Comparison of ENCODE assay signal across 9 cellular contexts in the genomic region with DNA sequence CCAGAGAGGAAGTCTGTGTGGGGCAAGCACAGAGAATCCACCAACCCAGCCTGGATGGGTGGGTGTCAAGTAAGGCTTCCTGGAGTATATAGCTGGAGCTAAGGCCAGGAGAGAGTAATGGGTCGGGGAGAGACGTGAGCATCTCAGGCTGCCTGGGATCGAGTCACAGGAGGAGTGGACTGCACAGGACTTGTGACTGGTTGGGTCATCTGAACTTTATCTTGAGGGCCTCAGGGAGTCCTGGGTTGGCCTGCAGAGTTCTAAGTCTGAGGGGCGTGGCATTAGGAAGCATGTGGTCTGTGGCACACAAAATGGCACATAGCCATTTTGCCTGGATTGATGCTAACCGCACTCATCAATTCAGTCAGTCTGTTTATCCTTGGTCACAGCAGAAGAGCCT. TPM values are rescaled to one million over a fixed set of nuclear protein-coding genes. Genes with fewer than 3 reads are reported as not detected.
DNase-seq lines count a peak whose midpoint lies in the region; ATAC-seq and TF ChIP-seq lines count a peak whose summit lies in the region.
"Had no signal": no experiment of that assay in that cellular context is flagged by ENCODE, and none has a peak within 500 bp of the region (broad histone marks: within the 10 kb centered on the region; RNA-seq: fewer than 3 reads in every experiment).

No MANE protein-coding gene starts in this region.

- peak overlapping the region; percentile 99 for H3K4me3 Mint-ChIP-seq in CD4-positive, alpha-beta T cell
- peak overlapping the region; percentile 100 for H3K4me3 Mint-ChIP-seq in neural crest cell

- no peaks in the 10 kb centered on the region for H3K27me3 ChIP-seq in CD4-positive, alpha-beta T cell (ENCODE audit: control insufficient read depth, insufficient read depth, low read length)
- H3K27me3 ChIP-seq in Karpas-422 (ENCODE audit: low read length), result no peaks in the 10 kb centered on the region

- no peak for DNase-seq in CD4-positive, alpha-beta T cell
- no peak for DNase-seq in Karpas-422
- no peak for DNase-seq in neural crest cell (ENCODE audit: low read depth, low spot score)
- no peak for DNase-seq in NCI-H2081 treated with DMSO at 0.1 percent for 48 hours (lab: John Stamatoyannopoulos, UW)
- no peak for DNase-seq in stimulated activated CD8-positive, alpha-beta memory T cell treated with anti-CD3 and anti-CD28 coated beads, Interleukin-4, amount 100 ng/mL, for 48 hours
- DNase-seq: NCI-H510A had no signal

- H3K9me2 ChIP-seq in Karpas-422 (replicated peaks; ENCODE audit: insufficient read depth, low read length), result no peaks in the 10 kb centered on the region

- peak overlapping the region; percentile 84 for H3K9ac ChIP-seq in Karpas-422 (ENCODE audit: low read length)

- peaks cover 29% of the 10 kb centered on the region for H3K4me1 ChIP-seq in Karpas-422 (ENCODE audit: low read length)

- no peak for TF ChIP-seq CTCF in CD4-positive, alpha-beta T cell (IDR thresholded peaks at IDR 0.05)
- TF ChIP-seq CTCF in neural crest cell (conservative IDR thresholded peaks at IDR 0.05), result no peak

- intact Hi-C loops in CD4-positive, alpha-beta T cell (cut with DNase I, micrococcal nuclease), result loop anchor here in 1 of 2 experiments (10.0 kb wide), 1 partner anchor 198 kb away; a partner anchor contains a TSS

- no peak overlapping the region for H3K27ac Mint-ChIP-seq in CD4-positive, alpha-beta T cell
- H3K27ac Mint-ChIP-seq in neural crest cell (ENCODE audit: unreplicated experiment), result no peak overlapping the region

- CTCF ChIA-PET in CD4-positive, alpha-beta T cell (lab: Charles Lee), result no interaction called here

- no peaks in the 10 kb centered on the region for H3K9me3 ChIP-seq in CD4-positive, alpha-beta T cell (ENCODE audit: control insufficient read depth, low read length)
- no peaks in the 10 kb centered on the region for H3K9me3 ChIP-seq in Karpas-422 (ENCODE audit: low read length)

- POLR2A ChIA-PET in CD4-positive, alpha-beta T cell (lab: Charles Lee), result interaction anchor here (1.7 to 2.5 kb wide), 3 partner anchors 11 to 17 kb away, joined by 5 to 13 read pairs (median 5); a partner anchor contains a TSS

- no peaks in the 10 kb centered on the region for H3K27me3 Mint-ChIP-seq in CD4-positive, alpha-beta T cell
- H3K27me3 Mint-ChIP-seq in neural crest cell (ENCODE audit: low read depth), result no peaks in the 10 kb centered on the region

- H3K36me3 Mint-ChIP-seq in CD4-positive, alpha-beta T cell (ENCODE audit: low read depth), result peaks cover 19% of the 10 kb centered on the region
- no peaks in the 10 kb centered on the region for H3K36me3 Mint-ChIP-seq in neural crest cell (ENCODE audit: low read depth)

- peaks cover 22% of the 10 kb centered on the region for H3K79me2 ChIP-seq in Karpas-422 (ENCODE audit: low read length)

- no peak overlapping the region for H3K27ac ChIP-seq in CD4-positive, alpha-beta T cell (ENCODE audit: low read depth, low read length)
- H3K27ac ChIP-seq in Karpas-422 (ENCODE audit: low read length), result no peak overlapping the region
- H3K27ac ChIP-seq in cingulate gyrus (ENCODE audit: low read depth, low read length), result peak overlapping the region; percentile 49

- H3K4me2 ChIP-seq in Karpas-422 (ENCODE audit: low read depth, low read length, poor library complexity, severe bottlenecking), result peak overlapping the region; percentile 93

- no peak for ATAC-seq in CD4-positive, alpha-beta T cell (ENCODE audit: poor library complexity)
- no peak for ATAC-seq in GM19452 (IDR thresholded peaks at IDR 0.05; ENCODE audit: unreplicated experiment)
- no peak for ATAC-seq in GM18517 (IDR thresholded peaks at IDR 0.05; ENCODE audit: unreplicated experiment)

- no peaks in the 10 kb centered on the region for H4K20me1 ChIP-seq in Karpas-422 (ENCODE audit: insufficient read depth, low read depth, low read length)

- no peaks in the 10 kb centered on the region for H3K9me3 Mint-ChIP-seq in CD4-positive, alpha-beta T cell
- no peaks in the 10 kb centered on the region for H3K9me3 Mint-ChIP-seq in neural crest cell

- peak overlapping the region; percentile 93; the same call in 1 of the 2 replicates for H3K4me3 ChIP-seq in Karpas-422 (ENCODE audit: low read length)

- H2AFZ ChIP-seq in Karpas-422 (ENCODE audit: low read length), result no peak overlapping the region

- H3K36me3 ChIP-seq in Karpas-422 (ENCODE audit: insufficient read depth, low read length), result no peaks in the 10 kb centered on the region

- peaks cover 17% of the 10 kb centered on the region for H3K4me1 Mint-ChIP-seq in CD4-positive, alpha-beta T cell (ENCODE audit: low read depth)
- H3K4me1 Mint-ChIP-seq in neural crest cell, result peaks cover 19% of the 10 kb centered on the region

RNA-seq across cellular contexts. Expression of a gene that starts 1.5 kb away (rescaled TPM):
- total RNA-seq in CD4-positive, alpha-beta T cell, result 1 to 10 TPM; 4.3 to 4.7 TPM
- 8.7 and 14.3 TPM in 2 replicates for total RNA-seq in Karpas-422 (2014; rRNA removed; shearing (Covaris generic); ENCODE audit: low replicate concordance)
- total RNA-seq in neural crest cell, result 10.7 and 13.6 TPM in 2 replicates

RNA-seq across cellular contexts. Expression of a gene that starts 10.7 kb away (rescaled TPM):
- total RNA-seq in CD4-positive, alpha-beta T cell, result not detected
- total RNA-seq in Karpas-422 (2014; rRNA removed; shearing (Covaris generic); ENCODE audit: low replicate concordance), result not detected in 2 replicates
- total RNA-seq in neural crest cell, result 0.09 and 0.23 TPM in 2 replicates

RNA-seq across cellular contexts. Expression of a gene that starts 17.7 kb away (rescaled TPM):
- 100 to 1,000 TPM; 187 to 197 TPM for total RNA-seq in CD4-positive, alpha-beta T cell
- total RNA-seq in Karpas-422 (2014; rRNA removed; shearing (Covaris generic); ENCODE audit: low replicate concordance), result 44.2 and 83.2 TPM in 2 replicates
- total RNA-seq in neural crest cell, result 39.2 and 41.7 TPM in 2 replicates
